8 cellular contexts compared by ENCODE assay signal in the genomic region with DNA sequence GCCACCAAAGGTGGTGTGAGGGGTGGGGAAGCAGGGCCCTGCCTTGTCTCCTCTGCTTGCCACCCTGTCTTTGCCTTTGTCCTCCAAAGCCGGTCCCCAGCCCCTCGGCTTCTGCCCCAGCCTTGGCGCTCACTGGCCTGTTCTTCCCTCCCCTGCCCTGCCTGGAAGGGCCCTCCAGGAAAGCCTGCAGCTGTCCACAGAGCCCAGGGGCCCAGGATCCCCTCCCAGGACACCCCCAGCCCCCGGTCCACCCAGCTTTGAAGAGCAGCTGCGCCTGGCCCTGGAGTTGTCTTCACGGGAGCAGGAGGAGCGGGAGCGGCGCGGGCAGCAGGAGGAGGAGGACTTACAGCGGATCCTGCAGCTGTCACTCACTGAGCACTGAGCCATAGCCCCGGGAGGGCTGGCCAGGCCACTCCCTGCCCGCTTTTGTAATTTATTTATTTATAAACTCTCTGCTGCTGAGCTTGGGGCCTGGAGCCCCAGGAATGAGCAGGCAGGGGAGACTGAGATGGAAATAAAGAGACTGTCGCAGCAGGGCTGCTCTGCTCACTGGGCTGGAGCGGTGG.
DNase-seq lines count a peak whose midpoint lies in the region; ATAC-seq and TF ChIP-seq lines count a peak whose summit lies in the region.

No MANE protein-coding gene starts in this region.

- H3K9me3 ChIP-seq in parathyroid adenoma (ENCODE audit: control insufficient read depth, low read length) = no peaks in the 10 kb centered on the region

- peak overlapping the region; percentile 68 for H3K4me3 ChIP-seq in parathyroid adenoma (ENCODE audit: low read depth, low read length)

- no peaks in the 10 kb centered on the region for H3K4me1 ChIP-seq in parathyroid adenoma

- H2AFZ ChIP-seq in parathyroid adenoma = no peak overlapping the region

- H3K9ac ChIP-seq in parathyroid adenoma = no peak overlapping the region

- H3K27me3 ChIP-seq in parathyroid adenoma (ENCODE audit: control insufficient read depth, insufficient read depth, low read length) = no peaks in the 10 kb centered on the region

- CTCF ChIA-PET in HEK293T (lab: Yijun Ruan, JAX) = no interaction called here

- POLR2A ChIA-PET in HEK293T (lab: Yijun Ruan, JAX) = interaction anchor here (4.3 to 4.8 kb wide), 2 partner anchors 12 to 15 kb away, joined by 25 to 27 read pairs; a partner anchor contains a TSS

- H3K79me2 ChIP-seq in parathyroid adenoma = no peaks in the 10 kb centered on the region

- peak overlapping the region; percentile 96 for H3K27ac ChIP-seq in VCaP
- peak overlapping the region; percentile 37 for H3K27ac ChIP-seq in parathyroid adenoma

- H3K36me3 ChIP-seq in parathyroid adenoma (ENCODE audit: control insufficient read depth, insufficient read depth, low read length) = no peaks in the 10 kb centered on the region

- TF ChIP-seq CTCF in VCaP (conservative IDR thresholded peaks at IDR 0.05) (no peak), parathyroid adenoma (IDR thresholded peaks at IDR 0.05) (no peak)

- DNase-seq in Ammon's horn (ENCODE audit: low spot score) = peak; percentile 56
- peak; percentile 43 for DNase-seq in HEK293T (ENCODE audit: extremely low spot score)
- peak; percentile 78 for DNase-seq in glomerular visceral epithelial cell (ENCODE audit: extremely low spot score)
- no peak for DNase-seq in T1000 (lab: John Stamatoyannopoulos, UW)

- H3K4me2 ChIP-seq in parathyroid adenoma (ENCODE audit: low read length) = peak overlapping the region; percentile 91

- ATAC-seq in HG03159 (IDR thresholded peaks at IDR 0.05; ENCODE audit: unreplicated experiment) (no peak), HG02610 (IDR thresholded peaks at IDR 0.05; ENCODE audit: unreplicated experiment) (no peak)

TF ChIP-seq in HEK293T, 16 proteins besides CTCF, POLR2A, EP300 and RAD21:
- TF ChIP-seq, protein P1, sequence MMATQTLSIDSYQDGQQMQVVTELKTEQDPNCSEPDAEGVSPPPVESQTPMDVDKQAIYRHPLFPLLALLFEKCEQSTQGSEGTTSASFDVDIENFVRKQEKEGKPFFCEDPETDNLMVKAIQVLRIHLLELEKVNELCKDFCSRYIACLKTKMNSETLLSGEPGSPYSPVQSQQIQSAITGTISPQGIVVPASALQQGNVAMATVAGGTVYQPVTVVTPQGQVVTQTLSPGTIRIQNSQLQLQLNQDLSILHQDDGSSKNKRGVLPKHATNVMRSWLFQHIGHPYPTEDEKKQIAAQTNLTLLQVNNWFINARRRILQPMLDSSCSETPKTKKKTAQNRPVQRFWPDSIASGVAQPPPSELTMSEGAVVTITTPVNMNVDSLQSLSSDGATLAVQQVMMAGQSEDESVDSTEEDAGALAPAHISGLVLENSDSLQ (IDR thresholded peaks at IDR 0.05) = peak; percentile 95
- TF ChIP-seq ELF4 (IDR thresholded peaks at IDR 0.05) (no peak), FOXA1 (IDR thresholded peaks at IDR 0.05) (no peak)
